14 cellular contexts compared by ENCODE assay signal in the genomic region with DNA sequence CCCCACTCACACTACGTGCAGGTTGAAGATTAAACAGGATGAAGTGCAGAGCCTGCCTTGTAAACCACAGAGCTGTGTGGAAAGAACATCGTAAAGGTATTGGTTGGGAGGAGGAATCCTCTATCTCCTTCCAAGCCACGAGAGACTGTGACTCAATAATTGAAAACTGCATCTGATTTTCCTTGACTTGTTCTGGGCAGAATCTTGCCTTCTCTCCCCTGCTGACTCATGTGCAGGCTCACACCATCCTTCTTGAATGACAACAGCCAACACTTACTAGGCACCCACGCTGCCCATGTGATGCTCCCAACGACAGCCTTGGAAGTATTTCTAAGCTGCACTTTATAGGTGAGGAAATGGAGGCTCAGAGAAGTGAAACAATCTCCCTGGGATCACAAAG.
DNase-seq lines count a peak whose midpoint lies in the region; ATAC-seq, FAIRE-seq and TF ChIP-seq lines count a peak whose summit lies in the region.
"Had no signal": no experiment of that assay in that cellular context is flagged by ENCODE, and none has a peak within 500 bp of the region (broad histone marks: within the 10 kb centered on the region; RNA-seq: fewer than 3 reads in every experiment).

No MANE protein-coding gene starts in this region.

- DNase-seq in ELR (ENCODE audit: low read depth), result peak; percentile 64
- peak; percentile 99 for DNase-seq in astrocyte (ENCODE audit: low read depth)
- DNase-seq in foreskin keratinocyte, result peak; percentile 68 to 83
- no peak for DNase-seq in stimulated activated CD4-positive, alpha-beta T cell treated with anti-CD3 and anti-CD28 coated beads, Interleukin-2, amount 100 ng/mL, for 24 hours
- no peak for DNase-seq in NCI-H1105 treated with DMSO at 0.1 percent for 48 hours (lab: John Stamatoyannopoulos, UW)
- DNase-seq in NCI-H510A (lab: John Stamatoyannopoulos, UW), result no peak
- DNase-seq: NCI-H524; stimulated activated CD4-positive, alpha-beta T cell treated with anti-CD3 and anti-CD28 coated beads, Interleukin-4, amount 100 ng/mL, for 1 hour; stimulated activated naive CD8-positive, alpha-beta T cell treated with anti-CD3 and anti-CD28 coated beads, Interleukin-15, Interleukin-2, amounts not matched to agents 100 U/mL and 50 U/mL, for 24 hours had no signal

- no peak overlapping the region for H3K4me3 ChIP-seq in astrocyte (ENCODE audit: insufficient read depth, low read depth, low read length)
- no peak overlapping the region for H3K4me3 ChIP-seq in skeletal muscle satellite cell (ENCODE audit: low read length)
- H3K4me3 ChIP-seq: dorsolateral prefrontal cortex, lung had no signal

- H3K9me3 Mint-ChIP-seq in astrocyte (ENCODE audit: unreplicated experiment), result no peaks in the 10 kb centered on the region

- H3K36me3 Mint-ChIP-seq in astrocyte (ENCODE audit: low read depth, unreplicated experiment), result peaks cover 7% of the 10 kb centered on the region
- H3K36me3 Mint-ChIP-seq: activated naive CD8-positive, alpha-beta T cell had no signal

- no peaks in the 10 kb centered on the region for H3K27me3 Mint-ChIP-seq in astrocyte (ENCODE audit: low read depth, unreplicated experiment)

- H3K4me2 ChIP-seq in astrocyte (ENCODE audit: low read length) (peak overlapping the region; percentile 20), skeletal muscle satellite cell (ENCODE audit: low read length) (peak overlapping the region; percentile 35)

- H3K9ac ChIP-seq in astrocyte (ENCODE audit: low read length), result peak overlapping the region; percentile 37
- H3K9ac ChIP-seq in skeletal muscle satellite cell (ENCODE audit: low read depth, low read length), result no peak overlapping the region

- H3K9me3 ChIP-seq in astrocyte (ENCODE audit: insufficient read depth, low read depth, low read length) (no peaks in the 10 kb centered on the region), skeletal muscle satellite cell (replicated peaks; ENCODE audit: low read length) (peaks cover 7% of the 10 kb centered on the region)

- no peaks in the 10 kb centered on the region for H4K20me1 ChIP-seq in astrocyte (ENCODE audit: insufficient read depth, low read length)

- TF ChIP-seq CTCF in astrocyte (IDR thresholded peaks at IDR 0.05; ENCODE audit: insufficient read depth, low read depth, low read length) (no peak), foreskin keratinocyte (conservative IDR thresholded peaks at IDR 0.05) (no peak)

- H3K4me1 Mint-ChIP-seq in astrocyte (ENCODE audit: low read depth, unreplicated experiment), result peaks cover 16% of the 10 kb centered on the region

- H3K27ac Mint-ChIP-seq in astrocyte (ENCODE audit: unreplicated experiment), result no peak overlapping the region
- H3K27ac Mint-ChIP-seq: activated naive CD8-positive, alpha-beta T cell had no signal

- H3K27ac ChIP-seq in astrocyte (ENCODE audit: low read depth, low read length), result peak overlapping the region; percentile 83
- H3K27ac ChIP-seq in foreskin keratinocyte, result no peak overlapping the region
- H3K27ac ChIP-seq: dorsolateral prefrontal cortex had no signal

- H2AFZ ChIP-seq in astrocyte (ENCODE audit: low read depth, low read length), result no peak overlapping the region

- H3K36me3 ChIP-seq in astrocyte (ENCODE audit: insufficient read depth, low read length), result no peaks in the 10 kb centered on the region
- H3K36me3 ChIP-seq in skeletal muscle satellite cell (ENCODE audit: insufficient read depth, low read length), result no peaks in the 10 kb centered on the region

- H3K27me3 ChIP-seq in astrocyte (ENCODE audit: insufficient read depth, low read length), result no peaks in the 10 kb centered on the region
- H3K27me3 ChIP-seq in foreskin keratinocyte, result no peaks in the 10 kb centered on the region
- peaks cover 7% of the 10 kb centered on the region for H3K27me3 ChIP-seq in skeletal muscle satellite cell (ENCODE audit: control insufficient read depth, insufficient read depth, low read length)

- H3K79me2 ChIP-seq in astrocyte (ENCODE audit: insufficient read depth, low read length), result peaks cover 10% of the 10 kb centered on the region

- H3K4me1 ChIP-seq in astrocyte (ENCODE audit: insufficient read depth, low read length) (peaks cover 40% of the 10 kb centered on the region), foreskin keratinocyte (no peaks in the 10 kb centered on the region), skeletal muscle satellite cell (ENCODE audit: control insufficient read depth, insufficient read depth, low read length) (peaks cover 31% of the 10 kb centered on the region)

- ATAC-seq in foreskin keratinocyte (peak; percentile 77), HG02938 (IDR thresholded peaks at IDR 0.05; ENCODE audit: unreplicated experiment) (no peak)
- ATAC-seq: stimulated activated naive CD8-positive, alpha-beta T cell treated with anti-CD3 and anti-CD28 coated beads, Interleukin-15, Interleukin-2, amounts not matched to agents 100 U/mL and 50 U/mL, for 24 hours had no signal

- H3K4me3 Mint-ChIP-seq in astrocyte (ENCODE audit: unreplicated experiment), result no peak overlapping the region
- H3K4me3 Mint-ChIP-seq: activated naive CD8-positive, alpha-beta T cell had no signal

- peak; percentile 100 for FAIRE-seq in astrocyte (lab: Jason Lieb, UNC)

Comparison
In these comparisons a context has a peak if more than half of its experiments do, and no peak if none do; other contexts are left out.
1. DNase-seq: peak in ELR (single experiment), astrocyte (single experiment) and foreskin keratinocyte (2 of 2); none in stimulated activated CD4-positive, alpha-beta T cell treated with anti-CD3 and anti-CD28 coated beads, Interleukin-2, amount 100 ng/mL, for 24 hours (0 of 2), NCI-H1105 treated with DMSO at 0.1 percent for 48 hours (single experiment) and NCI-H510A (single experiment).